ENCODE assay signal across 8 cellular contexts in genomic region chr12:108633534-108634224, GRCh38. TPM values are rescaled to one million over a fixed set of nuclear protein-coding genes. Genes with fewer than 3 reads are reported as not detected.
DNase-seq lines count a peak whose midpoint lies in the region; ATAC-seq, FAIRE-seq and TF ChIP-seq lines count a peak whose summit lies in the region.

Gene SELPLG (minus strand): TSS chr12:108633894. CDS start chr12:108624307, 9,587 bp downstream.

- H3K27ac ChIP-seq in HL-60 (replicated peaks) (peak within 1 kb of the TSS; percentile 98), H1 (ENCODE audit: low read depth, low read length) (no peak within 1 kb of the TSS), skin epidermis (peak within 1 kb of the TSS; percentile 14 to 97 (median 77))

- no peak within 1 kb of the TSS; the same call in 1 of the 2 replicates for H3K18ac ChIP-seq in H1 (ENCODE audit: extremely low read depth, low read length)

- peak within 1 kb of the TSS; percentile 83; the same call in 1 of the 2 replicates for H2BK15ac ChIP-seq in H1 (ENCODE audit: low read length)

- POLR2A ChIA-PET in activated CD4-positive, alpha-beta T cell treated with anti-CD3 and anti-CD28 coated beads for 36 hours (lab: Charles Lee) = interaction anchor here (0.6 to 1.7 kb wide), 4 partner anchors 12 to 71 kb away, joined by 3 to 9 read pairs (median 6); partner anchors contain the start of gene ISCU
- POLR2A ChIA-PET in H1 (lab: Charles Lee; ENCODE audit: partially characterized antibody) = interaction anchor here (1.2 kb wide), 1 partner anchor 225 kb away, joined by 4 read pairs; no protein-coding TSS in a partner anchor

- DNase-seq in CD14-positive monocyte (ENCODE audit: low spot score) (peak; percentile 95), HL-60 (ENCODE audit: low read depth in 1 of 2, low spot score in 1 of 2) (peak; percentile 97), H1 (ENCODE audit: low read depth in 1 of 2, low spot score in 2 of 2) (no peak), H54 (ENCODE audit: insufficient read length, low spot score) (no peak), superior temporal gyrus (ENCODE audit: extremely low spot score) (no peak)
- peak; percentile 92 for DNase-seq in activated CD4-positive, alpha-beta T cell treated with anti-CD3 and anti-CD28 coated beads for 36 hours

- 83% methylated on average over 13 of the region's 13 CpGs; no CpG with 5 or more reads in 1 of the 2 experiments for WGBS in H1 (ENCODE audit: extremely low coverage in 1 of 2, insufficient coverage in 1 of 2, insufficient read length in 1 of 2, insufficient replicate concordance in 2 of 2, low coverage in 1 of 2, low lambda C conversion rate in 2 of 2, missing lambda C conversion rate in 1 of 2), 2 experiments

- no peak within 1 kb of the TSS for H3K56ac ChIP-seq in H1 (replicated peaks; ENCODE audit: insufficient read length, low read depth, low read length)

- FAIRE-seq in H1 (lab: Jason Lieb, UNC) (no peak), H54 (lab: Jason Lieb, UNC) (no peak)

- no peak within 1 kb of the TSS for H3K4ac ChIP-seq in H1 (replicated peaks; ENCODE audit: insufficient read length, low read depth, low read length)

- 0 out of 2 replicates have a peak within 1 kb of the TSS, but pooled peaks have one; percentile 51 for H2BK20ac ChIP-seq in H1 (ENCODE audit: low read length)

- intact Hi-C loops in CD14-positive monocyte (cut with micrococcal nuclease) = loop anchor here in 1 of 2 donors (5.0 kb wide), 1 partner anchor 71 kb away; the partner anchor contains the start of genes ISCU and SART3
- intact Hi-C loops in activated CD4-positive, alpha-beta T cell treated with anti-CD3 and anti-CD28 coated beads for 36 hours (cut with DNase I, micrococcal nuclease) = loop anchor here (1.0 to 10.0 kb wide), 8 partner anchors 16 to 949 kb away; partner anchors contain the start of genes CORO1C (in 2 of the 2), FICD (in 2 of the 2), PWP1 (in 1 of the 2) and SSH1 (in 1 of the 2)

- TF ChIP-seq CTCF in CD14-positive monocyte (IDR thresholded peaks at IDR 0.05) (peak; percentile 30), HL-60 (IDR thresholded peaks at IDR 0.05; ENCODE audit: insufficient read depth, low read length) (no peak), H1 (IDR thresholded peaks at IDR 0.05; ENCODE audit: control extremely low read depth in 1 of 3, insufficient read depth in 1 of 3, low read depth in 1 of 3, low read length in 3 of 3) (no peak)

- peaks cover 15 to 38% (median 19%) of the 10 kb centered on the region in 4 experiments for H3K4me1 ChIP-seq in H1 (replicated peaks in 1 of 4; ENCODE audit: control insufficient read depth in 3 of 4, insufficient read depth in 4 of 4, low read length in 3 of 4)

- H2BK5ac ChIP-seq in H1 (ENCODE audit: low read depth, low read length) = peak within 1 kb of the TSS; percentile 53; the same call in 1 of the 2 replicates

- H4K8ac ChIP-seq in H1 (ENCODE audit: extremely low read depth, insufficient read depth, low read length) = peak within 1 kb of the TSS; percentile 86

- no peaks in the 10 kb centered on the region for H3K27me3 Mint-ChIP-seq in CD14-positive monocyte (ENCODE audit: low read depth in 3 of 3)
- H3K27me3 Mint-ChIP-seq in activated CD4-positive, alpha-beta T cell treated with anti-CD3 and anti-CD28 coated beads for 36 hours = no peaks in the 10 kb centered on the region

- H3K23me2 ChIP-seq in H1 (ENCODE audit: low read depth, low read length) = no peaks in the 10 kb centered on the region

- H3K14ac ChIP-seq in H1 (ENCODE audit: insufficient read length) = no peak within 1 kb of the TSS

- H3K4me3 ChIP-seq in HL-60 (replicated peaks; ENCODE audit: insufficient read depth, low read length) = peak within 1 kb of the TSS; percentile 53
- no peak within 1 kb of the TSS for H3K4me3 ChIP-seq in H1 (ENCODE audit: extremely low read depth in 1 of 4, insufficient read depth in 2 of 4, low read depth in 3 of 4, low read length in 4 of 4)
- peak within 1 kb of the TSS; percentile 25 to 46 (median 30) for H3K4me3 ChIP-seq in skin epidermis

- H3K4me1 Mint-ChIP-seq in CD14-positive monocyte = peaks cover 90% of the 10 kb centered on the region
- H3K4me1 Mint-ChIP-seq in activated CD4-positive, alpha-beta T cell treated with anti-CD3 and anti-CD28 coated beads for 36 hours = peaks cover 61% of the 10 kb centered on the region

- no peak within 1 kb of the TSS for H2AK5ac ChIP-seq in H1 (ENCODE audit: low read depth, low read length)

- no peaks in the 10 kb centered on the region for H4K20me1 ChIP-seq in H1 (replicated peaks in 1 of 2; ENCODE audit: control insufficient read depth in 1 of 2, insufficient read depth in 2 of 2, low read length in 2 of 2)

- H2BK12ac ChIP-seq in H1 (ENCODE audit: low read depth, low read length) = peak within 1 kb of the TSS; percentile 27; the same call in 1 of the 2 replicates

- no peak within 1 kb of the TSS for H4K5ac ChIP-seq in H1 (ENCODE audit: insufficient read length, low read depth, low read length)

- H3K4me3 Mint-ChIP-seq in CD14-positive monocyte = peak within 1 kb of the TSS; percentile 96 to 98
- peak within 1 kb of the TSS; percentile 81 for H3K4me3 Mint-ChIP-seq in activated CD4-positive, alpha-beta T cell treated with anti-CD3 and anti-CD28 coated beads for 36 hours

- no peak within 1 kb of the TSS; a peak in 1 of 4 replicates for H3K4me2 ChIP-seq in H1 (ENCODE audit: insufficient read depth in 1 of 2, low read depth in 2 of 2, low read length in 2 of 2)

- no peak within 1 kb of the TSS for H2BK120ac ChIP-seq in H1 (replicated peaks; ENCODE audit: low read depth, low read length)

- no peaks in the 10 kb centered on the region for H3K79me2 ChIP-seq in H1 (ENCODE audit: control insufficient read depth in 1 of 2, insufficient read depth in 2 of 2, low read length in 2 of 2)

- H3K27me3 ChIP-seq in HL-60 (ENCODE audit: insufficient read depth, poor library complexity, severe bottlenecking) (no peaks in the 10 kb centered on the region), H1 (replicated peaks in 1 of 4; ENCODE audit: control insufficient read depth in 3 of 4, extremely low read depth in 1 of 4, insufficient read depth in 3 of 4, low read length in 3 of 4) (no peaks in the 10 kb centered on the region)

- peak; percentile 49 for ATAC-seq in GM19467 (IDR thresholded peaks at IDR 0.05; ENCODE audit: unreplicated experiment)
- ATAC-seq in activated CD4-positive, alpha-beta T cell treated with anti-CD3 and anti-CD28 coated beads for 36 hours = peak; percentile 53

- TF ChIP-seq POLR2A in H1 (IDR thresholded peaks at IDR 0.05; ENCODE audit: control extremely low read depth in 1 of 2, low read depth in 2 of 2, low read length in 2 of 2) = no peak
- TF ChIP-seq POLR2A in H54 (IDR thresholded peaks at IDR 0.05; ENCODE audit: low read depth, low read length) = no peak

- no peak within 1 kb of the TSS for H3K9ac ChIP-seq in H1 (replicated peaks in 1 of 4; ENCODE audit: extremely low read depth in 1 of 4, low read depth in 3 of 4, low read length in 3 of 4)

- H2AFZ ChIP-seq in H1 (ENCODE audit: low read length) = peak within 1 kb of the TSS; percentile 36; the same call in 1 of the 2 replicates

- CTCF ChIA-PET in activated CD4-positive, alpha-beta T cell treated with anti-CD3 and anti-CD28 coated beads for 36 hours (lab: Charles Lee) = interaction anchor here (0.6 to 10.6 kb wide), 12 partner anchors 15 to 478 kb away, joined by 3 to 140 read pairs (median 4); partner anchors contain the start of gene ISCU
- CTCF ChIA-PET in H1 (lab: Charles Lee; ENCODE audit: partially characterized antibody) = interaction anchor here (0.7 to 10.0 kb wide), 6 partner anchors 13 to 63 kb away, joined by 3 to 90 read pairs (median 5); no protein-coding TSS in a partner anchor

- no peak for TF ChIP-seq EP300 in H1 (IDR thresholded peaks at IDR 0.05; ENCODE audit: borderline replicate concordance in 1 of 2, low read depth in 2 of 2, low read length in 2 of 2)

- H3K79me1 ChIP-seq in H1 (ENCODE audit: low read depth, low read length) = no peaks in the 10 kb centered on the region

- no peaks in the 10 kb centered on the region for H3K9me3 ChIP-seq in H1 (ENCODE audit: insufficient read depth in 2 of 2, low read depth in 1 of 2, low read length in 1 of 2)

- H3K23ac ChIP-seq in H1 (ENCODE audit: insufficient read length) = no peak within 1 kb of the TSS

- H3K27ac Mint-ChIP-seq in CD14-positive monocyte = peak within 1 kb of the TSS; percentile 98 to 100 (median 100)
- H3K27ac Mint-ChIP-seq in activated CD4-positive, alpha-beta T cell treated with anti-CD3 and anti-CD28 coated beads for 36 hours = peak within 1 kb of the TSS; percentile 99

- peak within 1 kb of the TSS; percentile 11 for H4K91ac ChIP-seq in H1 (replicated peaks; ENCODE audit: insufficient read length, low read length)

- TF ChIP-seq RAD21 in H1 (IDR thresholded peaks at IDR 0.05 in 1 of 2, conservative IDR thresholded peaks at IDR 0.05 in 1 of 2; ENCODE audit: low read depth in 2 of 2, low read length in 2 of 2) = no peak

- peaks cover 0 to 5% (median 0%) of the 10 kb centered on the region in 7 donors for H3K9me3 Mint-ChIP-seq in CD14-positive monocyte
- no peaks in the 10 kb centered on the region for H3K9me3 Mint-ChIP-seq in activated CD4-positive, alpha-beta T cell treated with anti-CD3 and anti-CD28 coated beads for 36 hours (ENCODE audit: low read depth)

- no peaks in the 10 kb centered on the region for H3K36me3 ChIP-seq in H1 (ENCODE audit: control insufficient read depth in 2 of 4, insufficient read depth in 4 of 4, low read length in 3 of 4)

- peaks cover 15 to 17% of the 10 kb centered on the region in 2 donors for H3K36me3 Mint-ChIP-seq in CD14-positive monocyte
- H3K36me3 Mint-ChIP-seq in activated CD4-positive, alpha-beta T cell treated with anti-CD3 and anti-CD28 coated beads for 36 hours (ENCODE audit: low read depth) = peaks cover 25% of the 10 kb centered on the region

TF ChIP-seq in H1, 55 proteins besides CTCF, POLR2A, EP300 and RAD21:
- TF ChIP-seq SRF (IDR thresholded peaks at IDR 0.05; ENCODE audit: low read depth, low read length) = no peak

RNA-seq across cellular contexts. Expression of gene SELPLG, which starts in this region (rescaled TPM):
- polyA plus RNA-seq in CD14-positive monocyte = 100 to 1,000 TPM; 247 to 349 TPM
- total RNA-seq in activated CD4-positive, alpha-beta T cell treated with anti-CD3 and anti-CD28 coated beads for 36 hours = 10 to 100 TPM; 31.0 to 36.9 TPM
- total RNA-seq in H1 (2021; fragmentation: NEBNext Ultra II Directional; extraction: Animal tissue kit (Norgen Biotek cat#: 25700)) = 0.13 TPM in 1 of 2 replicates, not detected in the other
- 0.18 and 0.19 TPM in 2 replicates for polyA plus RNA-seq in H1 (2011; rRNA removed)
- 0.09 TPM for polyA plus RNA-seq in H1 (2011; cell fraction: cytosol; rRNA removed)
- polyA plus RNA-seq in H1 (2011; cell fraction: nucleus; rRNA removed) = 0.09 TPM
- polyA plus RNA-seq in H1 (2012, experiment 1 of 2) = 0.09 TPM in 1 of 4 replicates, not detected in the others
- polyA plus RNA-seq in H1 (2012, experiment 2 of 2) = not detected
- 0.08 TPM for polyA plus RNA-seq in H1 (2013, experiment 1 of 2)
- polyA plus RNA-seq in H1 (2013, experiment 2 of 2) = 0.06 TPM
- polyA minus RNA-seq in H1 (2011; rRNA and poly(A)+ RNA removed) = 0.10 TPM in 1 of 2 replicates, not detected in the other
- not detected for polyA minus RNA-seq in H1 (2011; cell fraction: cytosol; rRNA and poly(A)+ RNA removed)
- not detected for polyA minus RNA-seq in H1 (2011; cell fraction: nucleus; rRNA and poly(A)+ RNA removed)

Comparison
In these comparisons a context has a peak if more than half of its experiments do, and no peak if none do; other contexts are left out.
1. RNA of gene SELPLG (total RNA-seq): 31.0 to 36.9 TPM in activated CD4-positive, alpha-beta T cell treated with anti-CD3 and anti-CD28 coated beads for 36 hours; 0.13 TPM in H1; every median in the first group is over 10 times any median in the second.
2. RNA of gene SELPLG (polyA plus RNA-seq): 247 to 349 TPM in CD14-positive monocyte; 0.06 to 0.19 TPM in H1; every median in the first group is over 100 times any median in the second.
3. DNase-seq: peak in CD14-positive monocyte (single experiment), HL-60 (2 of 2) and activated CD4-positive, alpha-beta T cell treated with anti-CD3 and anti-CD28 coated beads for 36 hours (single experiment); none in H1 (0 of 2), H54 (single experiment) and superior temporal gyrus (single experiment).
4. H3K4me3 ChIP-seq: peak in HL-60 (single experiment) and skin epidermis (7 of 7); none in H1 (0 of 4).